Comparison of ENCODE assay signal across 11 cellular contexts in the genomic region with DNA sequence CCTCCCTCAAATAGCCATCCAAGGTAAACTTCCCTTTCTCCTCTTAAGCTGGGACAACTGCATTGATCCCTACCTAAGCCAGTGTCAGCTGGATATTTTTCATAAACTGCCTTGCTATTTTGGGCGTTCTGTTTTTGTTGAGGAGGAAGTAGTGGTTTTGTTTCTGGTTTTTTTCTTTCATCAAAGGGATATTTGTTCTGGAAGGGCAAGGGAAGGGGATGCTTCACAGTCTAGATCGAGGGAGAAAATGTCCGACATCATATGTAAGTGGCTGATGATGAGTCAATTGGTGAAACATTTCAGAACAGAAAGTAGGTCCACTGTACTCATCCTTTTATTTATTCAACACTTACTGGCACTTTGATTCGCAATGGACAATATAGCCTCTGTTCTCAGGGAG. TPM values are rescaled to one million over a fixed set of nuclear protein-coding genes. Genes with fewer than 3 reads are reported as not detected.
A peak's percentile ranks its signal among the peaks of the same experiment; 100 is the strongest.
DNase-seq lines count a peak whose midpoint lies in the region.
"Had no signal": no experiment of that assay in that cellular context is flagged by ENCODE, and none has a peak within 500 bp of the region (broad histone marks: within the 10 kb centered on the region; RNA-seq: fewer than 3 reads in every experiment).

No MANE protein-coding gene starts in this region.

- no peaks in the 10 kb centered on the region; the same call in 1 of the 2 replicates for H3K36me3 ChIP-seq in SJCRH30
- H3K36me3 ChIP-seq: cardiac muscle cell had no signal

- peak overlapping the region; percentile 22 for H3K4me3 ChIP-seq in SJCRH30
- H3K4me3 ChIP-seq: cardiac muscle cell had no signal

- peak overlapping the region; percentile 74 for H3K27ac ChIP-seq in SJCRH30
- peak overlapping the region; percentile 5 for H3K27ac ChIP-seq in epithelial cell of prostate
- H3K27ac ChIP-seq: cardiac muscle cell had no signal

- peaks cover 14% of the 10 kb centered on the region for H3K4me1 ChIP-seq in SJCRH30

- DNase-seq in HCEC 1CT (peak; percentile 10), SJCRH30 (peak; percentile 8 to 63), epithelial cell of prostate (ENCODE audit: low read depth, low spot score) (no peak), putamen (ENCODE audit: low spot score) (peak; percentile 47), NCI-H2029 (lab: John Stamatoyannopoulos, UW) (no peak), AML-193 (lab: John Stamatoyannopoulos, UW) (no peak), H4 (ENCODE audit: low spot score) (no peak)
- DNase-seq: DMS79 treated with DMSO at 0.1 percent for 48 hours; NCI-H1105 treated with DMSO at 0.1 percent for 48 hours; stimulated activated CD4-positive, alpha-beta T cell treated with anti-CD3 and anti-CD28 coated beads, Interleukin-12 subunit alpha, Interleukin-12 subunit beta, amount 100 ng/mL, for 4 hours had no signal

- no peaks in the 10 kb centered on the region for H3K9me3 ChIP-seq in SJCRH30 (replicated peaks)

- no peaks in the 10 kb centered on the region for H3K27me3 ChIP-seq in SJCRH30
- H3K27me3 ChIP-seq: cardiac muscle cell had no signal

RNA-seq across cellular contexts. Expression of a gene that starts 31.0 kb away (rescaled TPM):
- total RNA-seq in SJCRH30 (2014; rRNA removed; shearing (Covaris generic)): 13.5 and 15.1 TPM in 2 replicates
- 14.6 and 16.6 TPM in 2 replicates for total RNA-seq in H4 (2014; rRNA removed; shearing (Covaris generic))

Comparison
In these comparisons a context has a peak if more than half of its experiments do, and no peak if none do; other contexts are left out.
1. DNase-seq: peak in HCEC 1CT (single experiment), SJCRH30 (2 of 2) and putamen (single experiment); none in epithelial cell of prostate (single experiment), NCI-H2029 (single experiment), AML-193 (0 of 2) and H4 (single experiment).